ENCODE assay signal across 22 cellular contexts in genomic region chr19:8221161-8221560, GRCh38. TPM values are rescaled to one million over a fixed set of nuclear protein-coding genes. Genes with fewer than 3 reads are reported as not detected.
DNase-seq lines count a peak whose midpoint lies in the region; ATAC-seq and TF ChIP-seq lines count a peak whose summit lies in the region.
"Had no signal": no experiment of that assay in that cellular context is flagged by ENCODE, and none has a peak within 500 bp of the region (broad histone marks: within the 10 kb centered on the region; RNA-seq: fewer than 3 reads in every experiment).

No MANE protein-coding gene starts in this region.

- H3K4me3 Mint-ChIP-seq in CD8-positive, alpha-beta T cell: no peak overlapping the region
- H3K4me3 Mint-ChIP-seq: activated naive CD8-positive, alpha-beta T cell; central memory CD8-positive, alpha-beta T cell; neural progenitor cell had no signal

- no peak overlapping the region for H3K27ac Mint-ChIP-seq in CD8-positive, alpha-beta T cell
- H3K27ac Mint-ChIP-seq: activated naive CD8-positive, alpha-beta T cell; neural progenitor cell had no signal

- POLR2A ChIA-PET in CD8-positive, alpha-beta T cell (lab: Charles Lee): no interaction called here

- no peaks in the 10 kb centered on the region for H3K27me3 Mint-ChIP-seq in CD8-positive, alpha-beta T cell (ENCODE audit: low read depth)
- H3K27me3 Mint-ChIP-seq: activated naive CD8-positive, alpha-beta T cell; central memory CD8-positive, alpha-beta T cell had no signal

- H3K27me3 ChIP-seq in CD8-positive, alpha-beta T cell (ENCODE audit: insufficient read depth, low read length): no peaks in the 10 kb centered on the region
- H3K27me3 ChIP-seq: neural progenitor cell, SJCRH30 had no signal

- ATAC-seq in CD8-positive, alpha-beta T cell: no peak
- ATAC-seq in GM18517 (IDR thresholded peaks at IDR 0.05; ENCODE audit: unreplicated experiment): no peak
- no peak for ATAC-seq in HG02852 (IDR thresholded peaks at IDR 0.05; ENCODE audit: unreplicated experiment)
- ATAC-seq: HCT116 had no signal

- TF ChIP-seq CTCF in CD8-positive, alpha-beta T cell (IDR thresholded peaks at IDR 0.05): no peak

- H3K9me3 Mint-ChIP-seq in CD8-positive, alpha-beta T cell: no peaks in the 10 kb centered on the region
- H3K9me3 Mint-ChIP-seq: central memory CD8-positive, alpha-beta T cell; neural progenitor cell had no signal

- DNase-seq in Ammon's horn (ENCODE audit: low spot score): peak; percentile 87
- peak; percentile 87 for DNase-seq in NCI-H2196 treated with DMSO at 0.1 percent for 48 hours (lab: John Stamatoyannopoulos, UW; ENCODE audit: unreplicated experiment)
- peak; percentile 27 for DNase-seq in cerebellar cortex (ENCODE audit: low spot score)
- peak; percentile 48 for DNase-seq in middle frontal gyrus (ENCODE audit: extremely low spot score, low spot score)
- no peak for DNase-seq in kidney glomerular epithelial cell (lab: John Stamatoyannopoulos, UW)
- no peak for DNase-seq in CD8-positive, alpha-beta T cell
- DNase-seq: activated CD4-positive, alpha-beta T cell treated with anti-CD3 and anti-CD28 coated beads for 48 hours; activated T-cell treated with anti-CD3 and anti-CD28 coated beads, Interleukin-2, amount 50 U/mL, for 1 hour; Caco-2; GF-D8; mesenchymal stem cell; NCI-H226; SJCRH30; stimulated activated naive CD4-positive, alpha-beta T cell; T1000 had no signal

- no peak overlapping the region for H3K4me3 ChIP-seq in CD8-positive, alpha-beta T cell (ENCODE audit: low read depth, low read length)
- H3K4me3 ChIP-seq: neural progenitor cell, SJCRH30, skin epidermis had no signal

- H3K36me3 ChIP-seq in CD8-positive, alpha-beta T cell (ENCODE audit: insufficient read depth, low read length): no peaks in the 10 kb centered on the region
- H3K36me3 ChIP-seq: neural progenitor cell, SJCRH30 had no signal

- no peaks in the 10 kb centered on the region for H3K4me1 ChIP-seq in CD8-positive, alpha-beta T cell (ENCODE audit: insufficient read depth, low read length)
- H3K4me1 ChIP-seq: Caco-2, neural progenitor cell, SJCRH30 had no signal

- no peaks in the 10 kb centered on the region for H3K9me3 ChIP-seq in CD8-positive, alpha-beta T cell (ENCODE audit: low read length)
- H3K9me3 ChIP-seq: Caco-2, SJCRH30 had no signal

- no peak overlapping the region for H3K27ac ChIP-seq in CD8-positive, alpha-beta T cell (ENCODE audit: low read depth, low read length)
- H3K27ac ChIP-seq: neural progenitor cell, SJCRH30, skin epidermis had no signal

- CTCF ChIA-PET in CD8-positive, alpha-beta T cell (lab: Charles Lee): no interaction called here

- H3K36me3 Mint-ChIP-seq in CD8-positive, alpha-beta T cell: peaks cover 17% of the 10 kb centered on the region
- H3K36me3 Mint-ChIP-seq: activated naive CD8-positive, alpha-beta T cell had no signal

- intact Hi-C loops in CD8-positive, alpha-beta T cell (cut with DNase I, micrococcal nuclease): no loop called here

- no peaks in the 10 kb centered on the region for H3K4me1 Mint-ChIP-seq in CD8-positive, alpha-beta T cell (ENCODE audit: low read depth)

RNA-seq across cellular contexts. Expression of gene CERS4, which starts 12.0 kb away (rescaled TPM):
- total RNA-seq in CD8-positive, alpha-beta T cell: 1 to 10 TPM; 6.9 to 7.2 TPM

Comparison
In these comparisons a context has a peak if more than half of its experiments do, and no peak if none do; other contexts are left out.
1. DNase-seq: peak in Ammon's horn (single experiment), NCI-H2196 treated with DMSO at 0.1 percent for 48 hours (single experiment), cerebellar cortex (single experiment) and middle frontal gyrus (single experiment); none in kidney glomerular epithelial cell (single experiment) and CD8-positive, alpha-beta T cell (0 of 7).